Comparison of ENCODE assay signal across 36 cellular contexts in genomic region chr19:879711-880438, GRCh38. TPM values are rescaled to one million over a fixed set of nuclear protein-coding genes. Genes with fewer than 3 reads are reported as not detected.
"Had no signal": no experiment of that assay in that cellular context is flagged by ENCODE, and none has a peak within 500 bp of the region (broad histone marks: within the 10 kb centered on the region; RNA-seq: fewer than 3 reads in every experiment).

No MANE protein-coding gene starts in this region.

- DNase-seq: activated B cell treated with CpG ODN at 0.5 μM for 24 hours; activated CD8-positive, alpha-beta memory T cell treated with anti-CD3 and anti-CD28 coated beads, Interleukin-2, amount 50 U/mL, for 48 hours; activated gamma-delta T cell treated with Interleukin-2 at 50 U/mL for 16 hours; activated naive CD4-positive, alpha-beta T cell treated with anti-CD3 and anti-CD28 coated beads, Interleukin-2, amount 50 U/mL, for 16 hours; activated T-cell treated with anti-CD3 and anti-CD28 coated beads, Interleukin-2, amount 50 U/mL, for 4 hours; amniotic stem cell; brain microvascular endothelial cell; dorsolateral prefrontal cortex; effector memory CD8-positive, alpha-beta T cell; foreskin fibroblast; heart left ventricle; kidney glomerular epithelial cell; left ventricle myocardium inferior; naive B cell; nephron progenitor cell; ovary; retina; stimulated activated CD4-positive, alpha-beta T cell treated with anti-CD3 and anti-CD28 coated beads, Interleukin-12 subunit alpha, Interleukin-12 subunit beta, amount 100 ng/mL, for 4 hours; stimulated activated CD4-positive, alpha-beta T cell treated with anti-CD3 and anti-CD28 coated beads, Interleukin-4, amount 100 ng/mL, for 24 hours; T-cell; trophoblast cell; uterus had no signal

- H3K36me3 ChIP-seq: ovary, uterus had no signal

- H3K4me1 ChIP-seq: heart left ventricle, left ventricle myocardium inferior, prostate gland, uterus had no signal

- H3K4me3 ChIP-seq: coronary artery, dorsolateral prefrontal cortex, heart left ventricle, left ventricle myocardium inferior, lung, ovary, prostate gland, skin epidermis, thoracic aorta, uterus had no signal

- FAIRE-seq: astrocyte had no signal

- H3K27me3 ChIP-seq: brain microvascular endothelial cell, dorsolateral prefrontal cortex, heart left ventricle, ovary, uterus had no signal

- H3K9me3 ChIP-seq: heart left ventricle, left ventricle myocardium inferior, ovary, prostate gland, thoracic aorta, uterus had no signal

- H3K27ac ChIP-seq: brain microvascular endothelial cell, coronary artery, dorsolateral prefrontal cortex, heart left ventricle, left ventricle myocardium inferior, ovary, prostate gland, skin epidermis, thoracic aorta, uterus had no signal

- ATAC-seq: activated T-cell treated with anti-CD3 and anti-CD28 coated beads, Interleukin-2, amount 50 U/mL, for 4 hours; activated T-helper 17 cell treated with anti-CD3 and anti-CD28 coated beads, Interleukin-2, amount 50 U/mL, for 72 hours; effector memory CD8-positive, alpha-beta T cell; esophagus mucosa; heart left ventricle; sciatic nerve; stimulated activated effector memory CD8-positive, alpha-beta T cell treated with anti-CD3 and anti-CD28 coated beads, Interleukin-12 subunit alpha, Interleukin-12 subunit beta, amount 100 ng/mL, for 72 hours; T-cell had no signal

RNA-seq across cellular contexts. Expression of gene RNU6-9, which starts 13.4 kb away (rescaled TPM):
- total RNA-seq: activated B cell treated with CpG ODN at 0.5 μM for 24 hours; activated CD8-positive, alpha-beta memory T cell treated with anti-CD3 and anti-CD28 coated beads for 36 hours; activated T-cell treated with anti-CD3 and anti-CD28 coated beads, Interleukin-2, amount 50 U/mL, for 4 hours; activated T-helper 17 cell treated with anti-CD3 and anti-CD28 coated beads, Interleukin-2, amount 50 U/mL, for 72 hours; astrocyte; cardiac septum; cerebellum; dorsolateral prefrontal cortex; esophagus mucosa; heart left ventricle; left ventricle myocardium inferior; lung; ovary; prostate gland; sciatic nerve; subcutaneous adipose tissue; T-cell; thoracic aorta; uterus had no signal
- polyA plus RNA-seq: heart left ventricle, lung, ovary had no signal

RNA-seq across cellular contexts. Expression of gene CFD, which starts 20.4 kb away (rescaled TPM):
- total RNA-seq: activated B cell treated with CpG ODN at 0.5 μM for 24 hours had no signal

RNA-seq across cellular contexts. Expression of gene ELANE, which starts 27.8 kb away (rescaled TPM):
- total RNA-seq: activated B cell treated with CpG ODN at 0.5 μM for 24 hours; activated CD8-positive, alpha-beta memory T cell treated with anti-CD3 and anti-CD28 coated beads for 36 hours; activated T-cell treated with anti-CD3 and anti-CD28 coated beads, Interleukin-2, amount 50 U/mL, for 4 hours; activated T-helper 17 cell treated with anti-CD3 and anti-CD28 coated beads, Interleukin-2, amount 50 U/mL, for 72 hours; astrocyte; esophagus mucosa had no signal
